8 cellular contexts compared by ENCODE assay signal in genomic region chr9:33719581-33720374, GRCh38.
DNase-seq lines count a peak whose midpoint lies in the region; ATAC-seq and TF ChIP-seq lines count a peak whose summit lies in the region.

No MANE protein-coding gene starts in this region.

- CTCF ChIA-PET in activated CD8-positive, alpha-beta T cell treated with anti-CD3 and anti-CD28 coated beads for 36 hours (lab: Charles Lee), result interaction anchor here (0.8 to 11.4 kb wide), 4 partner anchors 12 to 103 kb away, joined by 3 to 353 read pairs (median 26); no protein-coding TSS in a partner anchor

- H3K27ac Mint-ChIP-seq in activated CD8-positive, alpha-beta T cell treated with anti-CD3 and anti-CD28 coated beads for 36 hours, result no peak overlapping the region

- peak; percentile 41 for TF ChIP-seq CTCF in activated CD8-positive, alpha-beta T cell treated with anti-CD3 and anti-CD28 coated beads for 36 hours (IDR thresholded peaks at IDR 0.05)
- TF ChIP-seq CTCF in foreskin fibroblast (IDR thresholded peaks at IDR 0.05; ENCODE audit: low read depth, low read length), result peak; percentile 50
- TF ChIP-seq CTCF in vagina (IDR thresholded peaks at IDR 0.05), result no peak

- no peaks in the 10 kb centered on the region for H3K9me3 ChIP-seq in vagina

- no peaks in the 10 kb centered on the region for H3K36me3 Mint-ChIP-seq in activated CD8-positive, alpha-beta T cell treated with anti-CD3 and anti-CD28 coated beads for 36 hours (ENCODE audit: low read depth)

- no peak for TF ChIP-seq POLR2A in vagina (IDR thresholded peaks at IDR 0.05)

- no peaks in the 10 kb centered on the region for H3K27me3 ChIP-seq in vagina

- no peaks in the 10 kb centered on the region for H3K9me3 Mint-ChIP-seq in activated CD8-positive, alpha-beta T cell treated with anti-CD3 and anti-CD28 coated beads for 36 hours

- H3K4me3 ChIP-seq in foreskin fibroblast (ENCODE audit: low read depth in 1 of 2, low read length in 2 of 2) (no peak overlapping the region), vagina (no peak overlapping the region)

- no peaks in the 10 kb centered on the region for H3K4me1 Mint-ChIP-seq in activated CD8-positive, alpha-beta T cell treated with anti-CD3 and anti-CD28 coated beads for 36 hours (ENCODE audit: low read depth)

- POLR2A ChIA-PET in activated CD8-positive, alpha-beta T cell treated with anti-CD3 and anti-CD28 coated beads for 36 hours (lab: Charles Lee), result no interaction called here

- no peak overlapping the region for H3K4me3 Mint-ChIP-seq in activated CD8-positive, alpha-beta T cell treated with anti-CD3 and anti-CD28 coated beads for 36 hours

- ATAC-seq in activated CD8-positive, alpha-beta T cell treated with anti-CD3 and anti-CD28 coated beads for 36 hours, result peak; percentile 64

- peak; percentile 12 for DNase-seq in activated T-cell treated with anti-CD3 and anti-CD28 coated beads for 24 hours (ENCODE audit: low read depth)
- no peak for DNase-seq in activated T-cell treated with anti-CD3 and anti-CD28 coated beads for 4 hours
- DNase-seq in NCI-H146 (lab: John Stamatoyannopoulos, UW), result peak; percentile 93
- DNase-seq in activated CD8-positive, alpha-beta T cell treated with anti-CD3 and anti-CD28 coated beads for 36 hours, result peak; percentile 54
- peak in 1 of 2 donors; percentile 20 for DNase-seq in foreskin fibroblast
- DNase-seq in stimulated activated CD4-positive, alpha-beta T cell treated with anti-CD3 and anti-CD28 coated beads, Interleukin-12 subunit alpha, Interleukin-12 subunit beta, amount 100 ng/mL, for 4 hours, result peak; percentile 19
- DNase-seq in vagina (ENCODE audit: extremely low spot score in 2 of 2), result no peak
- DNase-seq in HPDE6-E6E7 (ENCODE audit: extremely low spot score), result no peak

- no peaks in the 10 kb centered on the region for H3K36me3 ChIP-seq in vagina

- intact Hi-C loops in activated CD8-positive, alpha-beta T cell treated with anti-CD3 and anti-CD28 coated beads for 36 hours (cut with micrococcal nuclease), result no loop called here
- intact Hi-C loops in vagina (cut with DNase I), result loop anchor here (5.0 kb wide), 1 partner anchor 97 kb away; no protein-coding TSS in a partner anchor

- H3K27me3 Mint-ChIP-seq in activated CD8-positive, alpha-beta T cell treated with anti-CD3 and anti-CD28 coated beads for 36 hours, result peaks cover 5% of the 10 kb centered on the region

- H3K4me1 ChIP-seq in vagina, result no peaks in the 10 kb centered on the region

- H3K27ac ChIP-seq in vagina, result no peak overlapping the region

Comparison
In these comparisons a context has a peak if more than half of its experiments do, and no peak if none do; other contexts are left out.
1. DNase-seq: peak in activated T-cell treated with anti-CD3 and anti-CD28 coated beads for 24 hours (single experiment), NCI-H146 (single experiment), activated CD8-positive, alpha-beta T cell treated with anti-CD3 and anti-CD28 coated beads for 36 hours (single experiment) and stimulated activated CD4-positive, alpha-beta T cell treated with anti-CD3 and anti-CD28 coated beads, Interleukin-12 subunit alpha, Interleukin-12 subunit beta, amount 100 ng/mL, for 4 hours (single experiment); none in activated T-cell treated with anti-CD3 and anti-CD28 coated beads for 4 hours (single experiment), vagina (0 of 2) and HPDE6-E6E7 (single experiment).
2. CTCF ChIP-seq: peak in activated CD8-positive, alpha-beta T cell treated with anti-CD3 and anti-CD28 coated beads for 36 hours (single experiment) and foreskin fibroblast (single experiment); none in vagina (0 of 3).